ENCODE assay signal across 1 cellular context in the genomic region with DNA sequence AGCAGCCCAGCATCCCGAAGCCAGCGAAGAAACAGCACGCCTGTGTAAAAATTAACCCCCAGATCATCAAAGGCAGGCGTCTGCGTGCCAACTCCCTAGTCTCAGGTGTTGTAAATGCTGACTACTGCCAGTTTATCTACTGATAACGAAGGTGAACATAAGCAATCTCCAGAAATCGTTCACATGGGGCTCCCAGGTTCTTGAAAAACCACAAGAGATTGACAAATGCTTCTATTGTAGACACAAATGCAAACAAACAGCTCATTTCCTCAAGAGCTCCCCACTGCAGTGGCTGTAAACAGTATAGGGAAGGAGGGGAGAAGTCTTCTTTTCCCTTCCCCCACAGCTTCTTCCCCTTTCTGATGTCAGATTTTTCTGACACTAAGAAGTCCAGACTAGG.
TF ChIP-seq lines count a peak whose summit lies in the region.

No MANE protein-coding gene starts in this region.

TF ChIP-seq in GM12878, 131 proteins besides CTCF, POLR2A, EP300 and RAD21 (continued from another document):
- TF ChIP-seq, protein P1, sequence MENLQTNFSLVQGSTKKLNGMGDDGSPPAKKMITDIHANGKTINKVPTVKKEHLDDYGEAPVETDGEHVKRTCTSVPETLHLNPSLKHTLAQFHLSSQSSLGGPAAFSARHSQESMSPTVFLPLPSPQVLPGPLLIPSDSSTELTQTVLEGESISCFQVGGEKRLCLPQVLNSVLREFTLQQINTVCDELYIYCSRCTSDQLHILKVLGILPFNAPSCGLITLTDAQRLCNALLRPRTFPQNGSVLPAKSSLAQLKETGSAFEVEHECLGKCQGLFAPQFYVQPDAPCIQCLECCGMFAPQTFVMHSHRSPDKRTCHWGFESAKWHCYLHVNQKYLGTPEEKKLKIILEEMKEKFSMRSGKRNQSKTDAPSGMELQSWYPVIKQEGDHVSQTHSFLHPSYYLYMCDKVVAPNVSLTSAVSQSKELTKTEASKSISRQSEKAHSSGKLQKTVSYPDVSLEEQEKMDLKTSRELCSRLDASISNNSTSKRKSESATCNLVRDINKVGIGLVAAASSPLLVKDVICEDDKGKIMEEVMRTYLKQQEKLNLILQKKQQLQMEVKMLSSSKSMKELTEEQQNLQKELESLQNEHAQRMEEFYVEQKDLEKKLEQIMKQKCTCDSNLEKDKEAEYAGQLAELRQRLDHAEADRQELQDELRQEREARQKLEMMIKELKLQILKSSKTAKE (IDR thresholded peaks at IDR 0.05; ENCODE audit: low read depth, poor library complexity, severe bottlenecking): no peak
- TF ChIP-seq FOXK2 (IDR thresholded peaks at IDR 0.05): no peak
- TF ChIP-seq JUND (IDR thresholded peaks at IDR 0.05; ENCODE audit: low read depth, low read length): no peak
- no peak for TF ChIP-seq CBX3 (IDR thresholded peaks at IDR 0.05; ENCODE audit: borderline replicate concordance, low read depth)
- TF ChIP-seq TCF7 (IDR thresholded peaks at IDR 0.05; ENCODE audit: borderline replicate concordance): no peak
TF ChIP-seq in GM12878: peak in this region for 2.
